ENCODE assay signal across 1 cellular context in genomic region chr9:114153761-114154596, GRCh38.
TF ChIP-seq lines count a peak whose summit lies in the region.

No MANE protein-coding gene starts in this region.

TF ChIP-seq in WTC11, 78 proteins besides CTCF, POLR2A, EP300 and RAD21 (continued from another document):
- TF ChIP-seq PRDM15 (CRISPR knock-in tag; IDR thresholded peaks at IDR 0.05) (no peak), ERG (CRISPR knock-in tag; IDR thresholded peaks at IDR 0.05) (no peak), ZNF423 (CRISPR knock-in tag; IDR thresholded peaks at IDR 0.05) (peak; percentile 25; the same call in 1 of the 2 replicates)
